In the genomic region with DNA sequence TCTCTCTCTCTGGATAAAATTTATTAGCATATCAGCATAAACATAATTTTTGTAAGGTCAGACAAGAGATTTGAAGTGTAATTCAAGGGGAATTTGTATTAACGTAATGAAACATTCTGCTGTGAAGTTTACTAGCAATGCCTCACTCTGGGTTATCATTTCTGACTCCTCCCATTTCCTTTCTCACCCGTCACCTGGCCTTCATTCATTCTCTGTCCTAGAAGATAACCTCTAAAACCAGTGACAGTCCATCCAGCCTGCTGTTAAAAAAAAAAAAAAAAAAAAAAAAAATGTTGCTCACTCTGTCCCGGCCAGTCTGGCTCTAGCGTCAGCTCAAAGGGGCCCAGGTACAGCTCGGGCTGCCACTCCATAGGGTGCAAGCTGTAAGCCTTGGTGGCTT, we compare ENCODE assay signal across 7 cellular contexts.
DNase-seq lines count a peak whose midpoint lies in the region; ATAC-seq lines count a peak whose summit lies in the region.

No MANE protein-coding gene starts in this region.

- H3K4me3 Mint-ChIP-seq in T-helper 2 cell treated with Interferon-gamma antibody and Interleukin-4, amounts not matched to agents 5 μg/mL and 100 μg/mL, for 36 hours = peak overlapping the region; percentile 90
- H3K4me3 Mint-ChIP-seq in memory B cell = peak overlapping the region; percentile 86

- H3K4me1 Mint-ChIP-seq in T-helper 2 cell treated with Interferon-gamma antibody and Interleukin-4, amounts not matched to agents 5 μg/mL and 100 μg/mL, for 36 hours (ENCODE audit: low read depth) = peaks cover 56% of the 10 kb centered on the region
- no peaks in the 10 kb centered on the region for H3K4me1 Mint-ChIP-seq in memory B cell

- H3K9me3 Mint-ChIP-seq in T-helper 2 cell treated with Interferon-gamma antibody and Interleukin-4, amounts not matched to agents 5 μg/mL and 100 μg/mL, for 36 hours = no peaks in the 10 kb centered on the region
- H3K9me3 Mint-ChIP-seq in memory B cell = no peaks in the 10 kb centered on the region

- DNase-seq in T-helper 2 cell treated with Interferon-gamma antibody and Interleukin-4, amounts not matched to agents 5 μg/mL and 100 μg/mL, for 36 hours (ENCODE audit: low spot score) = no peak
- no peak for DNase-seq in memory B cell (ENCODE audit: low spot score in 2 of 2)
- DNase-seq in KBM-7 = no peak
- no peak for DNase-seq in NCI-H2081 (lab: John Stamatoyannopoulos, UW)
- no peak for DNase-seq in HCEC 1CT

- peak overlapping the region; percentile 99 for H3K27ac Mint-ChIP-seq in T-helper 2 cell treated with Interferon-gamma antibody and Interleukin-4, amounts not matched to agents 5 μg/mL and 100 μg/mL, for 36 hours
- peak overlapping the region; percentile 81 for H3K27ac Mint-ChIP-seq in memory B cell

- ATAC-seq in GM18907 (IDR thresholded peaks at IDR 0.05; ENCODE audit: unreplicated experiment) (peak; percentile 64), HG02759 (IDR thresholded peaks at IDR 0.05; ENCODE audit: unreplicated experiment) (peak; percentile 46), memory B cell (ENCODE audit: low read depth) (peak; percentile 61)

- H3K27me3 Mint-ChIP-seq in T-helper 2 cell treated with Interferon-gamma antibody and Interleukin-4, amounts not matched to agents 5 μg/mL and 100 μg/mL, for 36 hours (ENCODE audit: low read depth) = no peaks in the 10 kb centered on the region
- no peaks in the 10 kb centered on the region for H3K27me3 Mint-ChIP-seq in memory B cell

- H3K36me3 Mint-ChIP-seq in T-helper 2 cell treated with Interferon-gamma antibody and Interleukin-4, amounts not matched to agents 5 μg/mL and 100 μg/mL, for 36 hours (ENCODE audit: low read depth) = peaks cover 8% of the 10 kb centered on the region
- H3K36me3 Mint-ChIP-seq in memory B cell = no peaks in the 10 kb centered on the region

- in situ Hi-C loops in KBM-7 (cut with MboI; ENCODE audit: low pct_unique_long_range_greater_than_20kb, low sequenced_read_pairs) = no loop called here
